In genomic region chrX:72230290-72230689, GRCh38 we compare ENCODE assay signal across 36 cellular contexts. TPM values are rescaled to one million over a fixed set of nuclear protein-coding genes. Genes with fewer than 3 reads are reported as not detected.
"Had no signal": no experiment of that assay in that cellular context is flagged by ENCODE, and none has a peak within 500 bp of the region (broad histone marks: within the 10 kb centered on the region; RNA-seq: fewer than 3 reads in every experiment).

No MANE protein-coding gene starts in this region.

- H3K36me3 Mint-ChIP-seq: activated CD4-positive, alpha-beta memory T cell treated with anti-CD3 and anti-CD28 coated beads for 36 hours; activated naive CD4-positive, alpha-beta T cell treated with anti-CD3 and anti-CD28 coated beads, Interleukin-2, amount 50 U/mL, for 72 hours; T-cell had no signal

- H3K4me3 ChIP-seq: adrenal gland, body of pancreas, breast epithelium had no signal

- H3K27ac ChIP-seq: adrenal gland, body of pancreas, brain microvascular endothelial cell, breast epithelium, VCaP had no signal

- ATAC-seq: activated CD8-positive, alpha-beta T cell treated with anti-CD3 and anti-CD28 coated beads for 36 hours; activated naive CD4-positive, alpha-beta T cell treated with anti-CD3 and anti-CD28 coated beads, Interleukin-2, amount 50 U/mL, for 72 hours; activated T-cell treated with anti-CD3 and anti-CD28 coated beads, Interleukin-2, amount 50 U/mL, for 4 hours; activated T-cell treated with anti-CD3 and anti-CD28 coated beads, Interleukin-2, amount 50 U/mL, for 72 hours; activated T-helper 17 cell treated with anti-CD3 and anti-CD28 coated beads, Interleukin-2, amount 50 U/mL, for 72 hours; body of pancreas; T-cell had no signal

- H3K4me1 Mint-ChIP-seq: activated B cell treated with CpG ODN at 0.5 μM for 24 hours; activated naive CD8-positive, alpha-beta T cell treated with anti-CD3 and anti-CD28 coated beads for 36 hours; activated T-helper 17 cell treated with anti-CD3 and anti-CD28 coated beads, Interleukin-2, amount 50 U/mL, for 72 hours; T-cell had no signal

- H3K9me3 ChIP-seq: adrenal gland, body of pancreas had no signal

- DNase-seq: activated B cell treated with CpG ODN at 0.5 μM for 24 hours; activated CD4-positive, alpha-beta memory T cell treated with anti-CD3 and anti-CD28 coated beads for 36 hours; activated CD4-positive, alpha-beta T cell treated with anti-CD3 and anti-CD28 coated beads for 4 hours; activated CD4-positive, alpha-beta T cell treated with anti-CD3 and anti-CD28 coated beads, Interleukin-2, amount 10 ng/mL, durations not matched to agents 24 days and 14 days; activated CD4-positive, alpha-beta T cell treated with anti-CD3 and anti-CD28 coated beads, Interleukin-2, amount 50 U/mL, for 1 hour; activated CD4-positive, alpha-beta T cell treated with anti-CD3 and anti-CD28 coated beads, Interleukin-2, amount 50 U/mL, for 4 hours; activated CD4-positive, CD25-positive, alpha-beta regulatory T cell treated with anti-CD3 and anti-CD28 coated beads, Interleukin-2, amount 50 U/mL, for 72 hours; activated CD8-positive, alpha-beta memory T cell treated with anti-CD3 and anti-CD28 coated beads, Interleukin-2, amount 50 U/mL, for 4 hours; activated CD8-positive, alpha-beta T cell treated with anti-CD3 and anti-CD28 coated beads for 36 hours; activated effector memory CD4-positive, alpha-beta T cell treated with anti-CD3 and anti-CD28 coated beads, Interleukin-2, amount 50 U/mL, for 16 hours; activated gamma-delta T cell treated with Interleukin-2 at 50 U/mL for 16 hours; activated naive CD4-positive, alpha-beta T cell; activated naive CD4-positive, alpha-beta T cell treated with anti-CD3 and anti-CD28 coated beads for 36 hours; activated naive CD4-positive, alpha-beta T cell treated with anti-CD3 and anti-CD28 coated beads, Interleukin-2, amount 50 U/mL, for 16 hours; activated naive CD8-positive, alpha-beta T cell treated with anti-CD3 and anti-CD28 coated beads for 36 hours; activated T-cell treated with anti-CD3 and anti-CD28 coated beads for 4 hours; activated T-cell treated with anti-CD3 and anti-CD28 coated beads, Interleukin-2, amount 50 U/mL, for 1 hour; activated T-cell treated with anti-CD3 and anti-CD28 coated beads, Interleukin-2, amount 50 U/mL, for 4 hours; activated T-cell treated with anti-CD3 and anti-CD28 coated beads, Interleukin-2, amount 50 U/mL, for 72 hours; adrenal gland; amniotic stem cell; aorta; body of pancreas; brain microvascular endothelial cell; caudate nucleus; cerebellar nuclear complex; T-cell; T-helper 2 cell; T-helper 9 cell had no signal

- H3K27ac Mint-ChIP-seq: activated B cell treated with CpG ODN at 0.5 μM for 24 hours; activated CD4-positive, alpha-beta memory T cell treated with anti-CD3 and anti-CD28 coated beads for 36 hours; activated CD4-positive, alpha-beta T cell treated with anti-CD3 and anti-CD28 coated beads, Interleukin-2, amount 10 ng/mL, durations not matched to agents 24 days and 14 days; activated CD8-positive, alpha-beta T cell treated with anti-CD3 and anti-CD28 coated beads for 36 hours; activated naive CD4-positive, alpha-beta T cell treated with anti-CD3 and anti-CD28 coated beads for 36 hours; activated naive CD4-positive, alpha-beta T cell treated with anti-CD3 and anti-CD28 coated beads, Interleukin-2, amount 50 U/mL, for 72 hours; activated naive CD8-positive, alpha-beta T cell treated with anti-CD3 and anti-CD28 coated beads for 36 hours; activated T-cell treated with anti-CD3 and anti-CD28 coated beads, Interleukin-2, amount 50 U/mL, for 72 hours; activated T-helper 1 cell treated with anti-CD3 and anti-CD28 coated beads, Interleukin-12 subunit alpha, Interleukin-12 subunit beta, Interleukin-2, Interleukin-4 antibody, amounts not matched to agents 30 ng/mL and 10 ng/mL and 1 ng/mL, durations not matched to agents 14 hours and 24 hours and 36 hours; activated T-helper 17 cell treated with anti-CD3 and anti-CD28 coated beads, Interleukin-2, amount 50 U/mL, for 72 hours; T-cell; T-helper 2 cell treated with Interferon-gamma antibody and Interleukin-4, amounts not matched to agents 5 μg/mL and 100 μg/mL, for 36 hours had no signal

- H3K9me3 Mint-ChIP-seq: activated B cell treated with CpG ODN at 0.5 μM for 24 hours; activated CD4-positive, alpha-beta memory T cell treated with anti-CD3 and anti-CD28 coated beads for 36 hours; activated CD4-positive, alpha-beta T cell treated with anti-CD3 and anti-CD28 coated beads, Interleukin-2, amount 10 ng/mL, durations not matched to agents 24 days and 14 days; activated CD8-positive, alpha-beta T cell treated with anti-CD3 and anti-CD28 coated beads for 36 hours; activated naive CD4-positive, alpha-beta T cell treated with anti-CD3 and anti-CD28 coated beads for 36 hours; activated naive CD4-positive, alpha-beta T cell treated with anti-CD3 and anti-CD28 coated beads, Interleukin-2, amount 50 U/mL, for 72 hours; activated naive CD8-positive, alpha-beta T cell treated with anti-CD3 and anti-CD28 coated beads for 36 hours; activated T-cell treated with anti-CD3 and anti-CD28 coated beads, Interleukin-2, amount 50 U/mL, for 4 hours; activated T-cell treated with anti-CD3 and anti-CD28 coated beads, Interleukin-2, amount 50 U/mL, for 72 hours; activated T-helper 1 cell treated with anti-CD3 and anti-CD28 coated beads, Interleukin-12 subunit alpha, Interleukin-12 subunit beta, Interleukin-2, Interleukin-4 antibody, amounts not matched to agents 30 ng/mL and 10 ng/mL and 1 ng/mL, durations not matched to agents 14 hours and 24 hours and 36 hours; activated T-helper 17 cell treated with anti-CD3 and anti-CD28 coated beads, Interleukin-2, amount 50 U/mL, for 72 hours; central memory CD8-positive, alpha-beta T cell; T-cell; T-helper 2 cell treated with Interferon-gamma antibody and Interleukin-4, amounts not matched to agents 5 μg/mL and 100 μg/mL, for 36 hours had no signal

- H3K4me3 Mint-ChIP-seq: activated B cell treated with CpG ODN at 0.5 μM for 24 hours; activated CD4-positive, alpha-beta memory T cell treated with anti-CD3 and anti-CD28 coated beads for 36 hours; activated CD4-positive, alpha-beta T cell treated with anti-CD3 and anti-CD28 coated beads, Interleukin-2, amount 10 ng/mL, durations not matched to agents 24 days and 14 days; activated CD8-positive, alpha-beta T cell treated with anti-CD3 and anti-CD28 coated beads for 36 hours; activated naive CD4-positive, alpha-beta T cell treated with anti-CD3 and anti-CD28 coated beads for 36 hours; activated naive CD8-positive, alpha-beta T cell treated with anti-CD3 and anti-CD28 coated beads for 36 hours; activated T-cell treated with anti-CD3 and anti-CD28 coated beads, Interleukin-2, amount 50 U/mL, for 4 hours; activated T-cell treated with anti-CD3 and anti-CD28 coated beads, Interleukin-2, amount 50 U/mL, for 72 hours; activated T-helper 1 cell treated with anti-CD3 and anti-CD28 coated beads, Interleukin-12 subunit alpha, Interleukin-12 subunit beta, Interleukin-2, Interleukin-4 antibody, amounts not matched to agents 30 ng/mL and 10 ng/mL and 1 ng/mL, durations not matched to agents 14 hours and 24 hours and 36 hours; activated T-helper 17 cell treated with anti-CD3 and anti-CD28 coated beads, Interleukin-2, amount 50 U/mL, for 72 hours; central memory CD8-positive, alpha-beta T cell; T-cell; T-helper 2 cell treated with Interferon-gamma antibody and Interleukin-4, amounts not matched to agents 5 μg/mL and 100 μg/mL, for 36 hours had no signal

- H3K27me3 ChIP-seq: adrenal gland, body of pancreas, brain microvascular endothelial cell had no signal

- H3K4me1 ChIP-seq: adrenal gland, body of pancreas, breast epithelium had no signal

- H3K36me3 ChIP-seq: adrenal gland, brain microvascular endothelial cell, breast epithelium had no signal

- H3K27me3 Mint-ChIP-seq: activated B cell treated with CpG ODN at 0.5 μM for 24 hours; activated CD4-positive, alpha-beta memory T cell treated with anti-CD3 and anti-CD28 coated beads for 36 hours; activated CD4-positive, alpha-beta T cell treated with anti-CD3 and anti-CD28 coated beads, Interleukin-2, amount 10 ng/mL, durations not matched to agents 24 days and 14 days; activated CD8-positive, alpha-beta T cell treated with anti-CD3 and anti-CD28 coated beads for 36 hours; activated naive CD8-positive, alpha-beta T cell treated with anti-CD3 and anti-CD28 coated beads for 36 hours; activated T-helper 17 cell treated with anti-CD3 and anti-CD28 coated beads, Interleukin-2, amount 50 U/mL, for 72 hours; central memory CD8-positive, alpha-beta T cell had no signal

RNA-seq across cellular contexts. Expression of gene ERCC6L, which starts 8.5 kb away (rescaled TPM):
- total RNA-seq: body of pancreas had no signal
- polyA plus RNA-seq: aorta had no signal
